In genomic region chr7:95694334-95694733, GRCh38 we compare ENCODE assay signal across 25 cellular contexts.
A peak's percentile ranks its signal among the peaks of the same experiment; 100 is the strongest.
DNase-seq lines count a peak whose midpoint lies in the region; ATAC-seq and TF ChIP-seq lines count a peak whose summit lies in the region.
"Had no signal": no experiment of that assay in that cellular context is flagged by ENCODE, and none has a peak within 500 bp of the region (broad histone marks: within the 10 kb centered on the region; RNA-seq: fewer than 3 reads in every experiment).

No MANE protein-coding gene starts in this region.

- no peaks in the 10 kb centered on the region for H3K36me3 Mint-ChIP-seq in chondrocyte (ENCODE audit: low read depth)
- H3K36me3 Mint-ChIP-seq: CD4-positive, CD25-positive, alpha-beta regulatory T cell had no signal

- H3K4me1 ChIP-seq in mucosa of descending colon (ENCODE audit: low read depth): no peaks in the 10 kb centered on the region

- DNase-seq in NCI-H1417 (lab: John Stamatoyannopoulos, UW) (peak in 2 of 3 experiments; percentile 18 to 54), NCI-H1417 treated with DMSO at 0.1 percent for 48 hours (lab: John Stamatoyannopoulos, UW) (no peak), NCI-H2227 treated with DMSO at 0.1 percent for 48 hours (lab: John Stamatoyannopoulos, UW) (peak; percentile 9), chondrocyte (ENCODE audit: low spot score) (no peak), HK-2 (ENCODE audit: unreplicated experiment) (no peak), ecto neural progenitor cell (ENCODE audit: low spot score) (no peak), mucosa of descending colon (no peak)
- DNase-seq: BE2C; CD4-positive, CD25-positive, alpha-beta regulatory T cell; COR-L47; DMS79; H7; KBM-7; MM.1S; NCI-H1048; NCI-H1694; NCI-H2081; NCI-H345; NCI-H524 treated with DMSO at 0.1 percent for 48 hours; SIG-M5; SK-N-SH had no signal

- TF ChIP-seq CTCF in C4-2B (conservative IDR thresholded peaks at IDR 0.05) (peak; percentile 10), chondrocyte (IDR thresholded peaks at IDR 0.05) (peak; percentile 35), mucosa of descending colon (IDR thresholded peaks at IDR 0.05) (no peak)

- no peaks in the 10 kb centered on the region for H3K36me3 ChIP-seq in mucosa of descending colon (ENCODE audit: low read depth)
- H3K36me3 ChIP-seq: BE2C had no signal

- H3K27ac Mint-ChIP-seq in chondrocyte (ENCODE audit: unreplicated experiment): no peak overlapping the region
- H3K27ac Mint-ChIP-seq: CD4-positive, CD25-positive, alpha-beta regulatory T cell had no signal

- H3K4me1 Mint-ChIP-seq in chondrocyte (ENCODE audit: low read depth): peaks cover 5% of the 10 kb centered on the region
- H3K4me1 Mint-ChIP-seq: CD4-positive, CD25-positive, alpha-beta regulatory T cell had no signal

- no peak overlapping the region for H3K4me3 ChIP-seq in mucosa of descending colon

- H3K4me3 Mint-ChIP-seq in chondrocyte (ENCODE audit: unreplicated experiment): no peak overlapping the region
- H3K4me3 Mint-ChIP-seq: CD4-positive, CD25-positive, alpha-beta regulatory T cell had no signal

- no peak overlapping the region for H3K27ac ChIP-seq in C4-2B
- H3K27ac ChIP-seq: HL-60 had no signal

- no peak for ATAC-seq in mucosa of descending colon
- ATAC-seq: HepG2, Panc1 had no signal

- H3K27me3 Mint-ChIP-seq in chondrocyte (ENCODE audit: low read depth): no peaks in the 10 kb centered on the region
- H3K27me3 Mint-ChIP-seq: CD4-positive, CD25-positive, alpha-beta regulatory T cell had no signal

- intact Hi-C loops in mucosa of descending colon (cut with DNase I, micrococcal nuclease): no loop called here

- no peaks in the 10 kb centered on the region for H3K9me3 ChIP-seq in mucosa of descending colon
- H3K9me3 ChIP-seq: BE2C, SK-N-SH had no signal

- H3K9me3 Mint-ChIP-seq in chondrocyte (ENCODE audit: low read depth): no peaks in the 10 kb centered on the region

Comparison
In these comparisons a context has a peak if more than half of its experiments do, and no peak if none do; other contexts are left out.
1. DNase-seq: peak in NCI-H1417 (2 of 3) and NCI-H2227 treated with DMSO at 0.1 percent for 48 hours (single experiment); none in NCI-H1417 treated with DMSO at 0.1 percent for 48 hours (single experiment), chondrocyte (single experiment), HK-2 (single experiment), ecto neural progenitor cell (single experiment) and mucosa of descending colon (0 of 3).